In the genomic region with DNA sequence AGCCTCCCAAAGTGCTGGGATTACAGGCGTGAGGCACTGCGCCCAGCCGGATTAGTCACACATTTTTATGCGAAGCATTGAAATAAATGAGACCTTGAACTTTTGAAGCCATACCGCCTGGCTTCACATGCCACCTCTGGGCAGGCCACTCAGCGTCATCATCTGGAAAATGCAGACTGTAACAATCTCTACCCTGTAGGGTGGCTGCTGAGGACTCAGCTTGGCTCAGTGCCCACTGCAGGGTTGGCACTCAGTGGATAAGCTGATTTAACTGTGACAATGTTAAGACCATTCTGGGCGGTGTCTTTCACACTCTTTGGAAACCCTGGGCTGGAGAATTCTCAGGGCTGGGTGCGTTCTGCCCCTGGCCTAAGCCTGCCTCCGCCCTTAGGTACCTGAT, we compare ENCODE assay signal across 2 cellular contexts.
TF ChIP-seq lines count a peak whose summit lies in the region.

No MANE protein-coding gene starts in this region.

TF ChIP-seq in Ishikawa, 13 proteins besides CTCF, POLR2A, EP300 and RAD21:
- TF ChIP-seq, protein P1, sequence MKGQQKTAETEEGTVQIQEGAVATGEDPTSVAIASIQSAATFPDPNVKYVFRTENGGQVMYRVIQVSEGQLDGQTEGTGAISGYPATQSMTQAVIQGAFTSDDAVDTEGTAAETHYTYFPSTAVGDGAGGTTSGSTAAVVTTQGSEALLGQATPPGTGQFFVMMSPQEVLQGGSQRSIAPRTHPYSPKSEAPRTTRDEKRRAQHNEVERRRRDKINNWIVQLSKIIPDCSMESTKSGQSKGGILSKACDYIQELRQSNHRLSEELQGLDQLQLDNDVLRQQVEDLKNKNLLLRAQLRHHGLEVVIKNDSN (IDR thresholded peaks at IDR 0.05), result no peak
- TF ChIP-seq YY1 (IDR thresholded peaks at IDR 0.05; ENCODE audit: low read depth) (no peak), NFIC (IDR thresholded peaks at IDR 0.05) (peak; percentile 67)
TF ChIP-seq in Ishikawa: peak in this region for 1.

TF ChIP-seq in K562, 482 proteins besides CTCF, POLR2A, EP300 and RAD21:
- TF ChIP-seq NFIC (IDR thresholded peaks at IDR 0.05) (peak; percentile 11; the same call in 1 of the 2 replicates), HLTF (IDR thresholded peaks at IDR 0.05) (no peak)
